8 cellular contexts compared by ENCODE assay signal in genomic region chr16:528111-529011, GRCh38. TPM values are rescaled to one million over a fixed set of nuclear protein-coding genes. Genes with fewer than 3 reads are reported as not detected.
DNase-seq lines count a peak whose midpoint lies in the region; ATAC-seq and TF ChIP-seq lines count a peak whose summit lies in the region.

No MANE protein-coding gene starts in this region.

- WGBS in iPS DF 6.9 (ENCODE audit: insufficient coverage, insufficient read length), result no CpG with 5 or more reads among the region's 55 CpGs
- 7% methylated on average over 35 of the region's 55 CpGs for WGBS in smooth muscle cell (ENCODE audit: low lambda C conversion rate)

- TF ChIP-seq POLR2A in HCT116 (IDR thresholded peaks at IDR 0.05; ENCODE audit: borderline replicate concordance, extremely low read depth, insufficient read depth, insufficient read length), result no peak

- H3K27me3 ChIP-seq in HCT116 (ENCODE audit: insufficient read depth, low read length) (no peaks in the 10 kb centered on the region), NT2/D1 (ENCODE audit: insufficient read depth, insufficient read length) (no peaks in the 10 kb centered on the region), iPS DF 6.9 (ENCODE audit: control insufficient read depth, insufficient read depth, low read length) (no peaks in the 10 kb centered on the region), smooth muscle cell (ENCODE audit: low read depth) (no peaks in the 10 kb centered on the region)

- H3K36me3 ChIP-seq in HCT116 (ENCODE audit: control insufficient read depth in 1 of 2, insufficient read depth in 2 of 2, low read length in 2 of 2), result peaks cover 0 to 6% of the 10 kb centered on the region in 2 experiments; a peak in 1 of 4 replicates
- H3K36me3 ChIP-seq in NT2/D1 (ENCODE audit: insufficient read depth, insufficient read length, low read length), result peaks cover 41% of the 10 kb centered on the region
- H3K36me3 ChIP-seq in iPS DF 6.9 (ENCODE audit: control insufficient read depth, insufficient read depth, low read length), result peaks cover 7% of the 10 kb centered on the region; the same call in 1 of the 2 replicates
- H3K36me3 ChIP-seq in smooth muscle cell (ENCODE audit: low read depth), result no peaks in the 10 kb centered on the region

- H3K9me3 ChIP-seq in HCT116 (ENCODE audit: control insufficient read depth in 1 of 2, insufficient read depth in 1 of 2, low read depth in 1 of 2, low read length in 2 of 2) (no peaks in the 10 kb centered on the region), NT2/D1 (ENCODE audit: insufficient read depth, low read length) (no peaks in the 10 kb centered on the region), iPS DF 6.9 (ENCODE audit: control insufficient read depth, insufficient read depth, low read length) (no peaks in the 10 kb centered on the region), smooth muscle cell (replicated peaks; ENCODE audit: low read depth) (no peaks in the 10 kb centered on the region)

- H3K9ac ChIP-seq in HCT116 (ENCODE audit: low read length) (peak overlapping the region; percentile 84), NT2/D1 (ENCODE audit: insufficient read length, low read depth) (peak overlapping the region; percentile 100), smooth muscle cell (ENCODE audit: low read depth) (peak overlapping the region; percentile 74)

- peak; percentile 88 for DNase-seq in EL
- DNase-seq in HCT116 (ENCODE audit: low read depth, low spot score), result no peak
- DNase-seq in NT2/D1 (ENCODE audit: low read depth, low spot score), result no peak
- peak; percentile 28 for DNase-seq in activated naive CD4-positive, alpha-beta T cell treated with anti-CD3 and anti-CD28 coated beads, Interleukin-2, amount 50 U/mL, for 16 hours
- DNase-seq in iPS DF 6.9 (ENCODE audit: low read depth, low spot score), result no peak
- DNase-seq in smooth muscle cell (lab: John Stamatoyannopoulos, UW; ENCODE audit: unreplicated experiment), result peak; percentile 18
- DNase-seq in mesenteric fat pad (ENCODE audit: low spot score), result no peak
- DNase-seq in GM19240 (ENCODE audit: insufficient read length, low spot score), result no peak

- H3K9me2 ChIP-seq in HCT116 (ENCODE audit: insufficient read depth), result no peaks in the 10 kb centered on the region

- TF ChIP-seq CTCF in HCT116 (IDR thresholded peaks at IDR 0.05 in 2 of 3, conservative IDR thresholded peaks at IDR 0.05 in 1 of 3; ENCODE audit: borderline replicate concordance in 1 of 3, insufficient read depth in 1 of 3, low read depth in 2 of 3, low read length in 2 of 3) (no peak), smooth muscle cell (IDR thresholded peaks at IDR 0.05; ENCODE audit: borderline replicate concordance, insufficient read depth, poor library complexity, severe bottlenecking) (no peak)

- H3K4me2 ChIP-seq in HCT116 (ENCODE audit: low read length) (peak overlapping the region; percentile 77), smooth muscle cell (peak overlapping the region; percentile 100)

- CTCF ChIA-PET in HCT116 (lab: Charles Lee), result no interaction called here

- ATAC-seq in HCT116, result no peak

- H2AFZ ChIP-seq in HCT116 (ENCODE audit: low read depth, low read length, poor library complexity, severe bottlenecking), result no peak overlapping the region
- H2AFZ ChIP-seq in smooth muscle cell (ENCODE audit: low read depth), result no peak overlapping the region

- H4K20me1 ChIP-seq in HCT116 (ENCODE audit: insufficient read depth) (no peaks in the 10 kb centered on the region), smooth muscle cell (ENCODE audit: low read depth) (peaks cover 76% of the 10 kb centered on the region)

- RAD21 ChIA-PET in HCT116 (lab: Charles Lee; ENCODE audit: low non-redundant PET in 1 of 2, low total read pairs in 2 of 2, uncharacterized antibody in 2 of 2, unreplicated experiment in 2 of 2), result interaction anchor here in 1 of 2 experiments (0.6 kb wide), 1 partner anchor 74 kb away, joined by 3 read pairs; no protein-coding TSS in a partner anchor

- POLR2A ChIA-PET in HCT116 (lab: Charles Lee), result interaction anchor here (1.0 kb wide), 1 partner anchor 108 kb away, joined by 4 read pairs; the partner anchor contains the start of gene METTL26

- H3K4me3 ChIP-seq in HCT116 (replicated peaks in 1 of 2; ENCODE audit: low read depth in 1 of 2, low read length in 2 of 2), result peak overlapping the region; percentile 62 to 70
- H3K4me3 ChIP-seq in NT2/D1 (ENCODE audit: insufficient read length, low read depth), result peak overlapping the region; percentile 90
- peak overlapping the region; percentile 52 for H3K4me3 ChIP-seq in iPS DF 6.9 (ENCODE audit: low read length)
- peak overlapping the region; percentile 77 for H3K4me3 ChIP-seq in smooth muscle cell

- H3K27ac ChIP-seq in HCT116 (ENCODE audit: low read depth, low read length), result peak overlapping the region; percentile 91
- no peak overlapping the region for H3K27ac ChIP-seq in iPS DF 6.9 (ENCODE audit: low read length)
- peak overlapping the region; percentile 77 for H3K27ac ChIP-seq in smooth muscle cell (ENCODE audit: low read depth)

- peaks cover 3% of the 10 kb centered on the region for H3F3A ChIP-seq in smooth muscle cell (ENCODE audit: low read depth)

- no peak for TF ChIP-seq RAD21 in HCT116 (IDR thresholded peaks at IDR 0.05; ENCODE audit: low read depth)

- TSS peak; percentile 55 for BruUV-seq in HCT116 (replicated peaks; lab: Mats Ljungman, UMichigan)

- intact Hi-C loops in HCT116 (cut with micrococcal nuclease), result no loop called here

- H3K4me1 ChIP-seq in HCT116 (ENCODE audit: control insufficient read depth in 1 of 2, insufficient read depth in 2 of 2, low read length in 2 of 2) (peaks cover 14 to 34% of the 10 kb centered on the region in 2 experiments), NT2/D1 (ENCODE audit: insufficient read depth, insufficient read length) (peaks cover 27% of the 10 kb centered on the region), iPS DF 6.9 (ENCODE audit: control insufficient read depth, insufficient read depth, low read length) (peaks cover 5% of the 10 kb centered on the region; the same call in 1 of the 2 replicates), smooth muscle cell (ENCODE audit: low read depth) (peaks cover 27% of the 10 kb centered on the region)

- H3K79me2 ChIP-seq in HCT116 (ENCODE audit: insufficient read depth, low read length) (peaks cover 58% of the 10 kb centered on the region), smooth muscle cell (ENCODE audit: low read depth) (peaks cover 57% of the 10 kb centered on the region)

TF ChIP-seq in HCT116, 20 proteins besides CTCF, POLR2A, EP300 and RAD21 (continues in another document):
- TF ChIP-seq ZNF274 (IDR thresholded peaks at IDR 0.05; ENCODE audit: low read depth, low read length) (no peak), FOSL1 (IDR thresholded peaks at IDR 0.05; ENCODE audit: low read depth) (0 out of 2 replicates have a peak, but pooled peaks have one; percentile 7), CEBPB (IDR thresholded peaks at IDR 0.05; ENCODE audit: low read depth) (no peak), POLR2AphosphoS5 (IDR thresholded peaks at IDR 0.05; ENCODE audit: low read depth, low read length) (no peak), TCF7L2 (IDR thresholded peaks at IDR 0.05; ENCODE audit: borderline replicate concordance, extremely low read depth, insufficient read depth, insufficient read length) (no peak), EGR1 (IDR thresholded peaks at IDR 0.05; ENCODE audit: low read depth) (no peak), ATF3 (IDR thresholded peaks at IDR 0.05) (no peak), EZH2 (IDR thresholded peaks at IDR 0.05) (no peak), YY1 (IDR thresholded peaks at IDR 0.05; ENCODE audit: extremely low read depth, insufficient replicate concordance, low read depth, low read length) (no peak), ZBTB33 (IDR thresholded peaks at IDR 0.05; ENCODE audit: extremely low read depth, insufficient replicate concordance, low read length) (no peak), ZFX (IDR thresholded peaks at IDR 0.05) (peak; percentile 62), ELF1 (IDR thresholded peaks at IDR 0.05; ENCODE audit: borderline replicate concordance, low read depth) (no peak), SP1 (IDR thresholded peaks at IDR 0.05; ENCODE audit: low read depth) (no peak)
- TF ChIP-seq, protein P1, sequence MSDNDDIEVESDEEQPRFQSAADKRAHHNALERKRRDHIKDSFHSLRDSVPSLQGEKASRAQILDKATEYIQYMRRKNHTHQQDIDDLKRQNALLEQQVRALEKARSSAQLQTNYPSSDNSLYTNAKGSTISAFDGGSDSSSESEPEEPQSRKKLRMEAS (IDR thresholded peaks at IDR 0.05), result no peak

RNA-seq across cellular contexts. Expression of gene CAPN15, which starts 0.8 kb away (rescaled TPM):
- 39.0 TPM for total RNA-seq in HCT116 (2021; ENCODE audit: unreplicated experiment)
- polyA plus RNA-seq in HCT116 (2012), result 17.9 and 22.9 TPM in 2 replicates
- total RNA-seq in smooth muscle cell, result 8.6 and 14.7 TPM in 2 replicates
- polyA plus RNA-seq in smooth muscle cell, result 18.7 and 23.6 TPM in 2 replicates
- total RNA-seq in mesenteric fat pad, result 49.2 TPM

RNA-seq across cellular contexts. Expression of gene PRR35, which starts 31.8 kb away (rescaled TPM):
- total RNA-seq in HCT116 (2021; ENCODE audit: unreplicated experiment) (not detected), smooth muscle cell (not detected in 2 replicates), mesenteric fat pad (not detected)
- not detected in 2 replicates for polyA plus RNA-seq in HCT116 (2012)
- not detected in 2 replicates for polyA plus RNA-seq in smooth muscle cell

RNA-seq across cellular contexts. Expression of gene NHLRC4, which starts 38.4 kb away (rescaled TPM):
- 0.22 TPM for total RNA-seq in HCT116 (2021; ENCODE audit: unreplicated experiment)
- polyA plus RNA-seq in HCT116 (2012), result 0.18 TPM in 1 of 2 replicates, not detected in the other
- 0.18 and 0.63 TPM in 2 replicates for total RNA-seq in smooth muscle cell
- 0.85 and 2.6 TPM in 2 replicates for polyA plus RNA-seq in smooth muscle cell
- total RNA-seq in mesenteric fat pad, result 1.3 TPM

RNA-seq across cellular contexts. Expression of gene PIGQ, which starts 41.4 kb away (rescaled TPM):
- total RNA-seq in HCT116 (2021; ENCODE audit: unreplicated experiment) (21.0 TPM), smooth muscle cell (21.0 and 30.1 TPM in 2 replicates), mesenteric fat pad (32.4 TPM)
- 9.8 and 10.9 TPM in 2 replicates for polyA plus RNA-seq in HCT116 (2012)
- polyA plus RNA-seq in smooth muscle cell, result 45.7 and 51.0 TPM in 2 replicates

Comparison
In these comparisons a context has a peak if more than half of its experiments do, and no peak if none do; other contexts are left out.
1. DNase-seq: peak in EL (single experiment), activated naive CD4-positive, alpha-beta T cell treated with anti-CD3 and anti-CD28 coated beads, Interleukin-2, amount 50 U/mL, for 16 hours (single experiment) and smooth muscle cell (single experiment); none in HCT116 (single experiment), NT2/D1 (single experiment), iPS DF 6.9 (single experiment), mesenteric fat pad (single experiment) and GM19240 (single experiment).
2. Peak in every context shown above with its lines, with median percentiles within 50 percentile points of each other: H3K4me3 ChIP-seq and H3K9ac ChIP-seq.